Comparison of ENCODE assay signal across 8 cellular contexts in genomic region chr6:158642097-158642601, GRCh38. TPM values are rescaled to one million over a fixed set of nuclear protein-coding genes. Genes with fewer than 3 reads are reported as not detected.
DNase-seq lines count a peak whose midpoint lies in the region; ATAC-seq and TF ChIP-seq lines count a peak whose summit lies in the region.

No MANE protein-coding gene starts in this region.

- peak; percentile 87 for DNase-seq in Daoy (ENCODE audit: low read depth)
- DNase-seq in T1000 (lab: John Stamatoyannopoulos, UW) = peak; percentile 75
- DNase-seq in fibroblast of peridontal ligament (ENCODE audit: extremely low read depth) = peak; percentile 43
- no peak for DNase-seq in G401 (ENCODE audit: low spot score)
- DNase-seq in WERI-Rb-1 = no peak
- no peak for DNase-seq in middle frontal gyrus (ENCODE audit: extremely low spot score, low spot score)

- no peaks in the 10 kb centered on the region for H3K9me3 ChIP-seq in WERI-Rb-1 (ENCODE audit: severe bottlenecking)

- H3K27ac ChIP-seq in rectal smooth muscle tissue (ENCODE audit: low read depth, low read length) (peak overlapping the region; percentile 14), WERI-Rb-1 (no peak overlapping the region; the same call in 1 of the 2 replicates)

- no peak for ATAC-seq in GM19351 (IDR thresholded peaks at IDR 0.05; ENCODE audit: unreplicated experiment)

- TF ChIP-seq CTCF in WERI-Rb-1 (IDR thresholded peaks at IDR 0.05; ENCODE audit: low read depth, low read length) = no peak

- H3K36me3 ChIP-seq in rectal smooth muscle tissue (ENCODE audit: control insufficient read depth, insufficient read depth, low read length) = peaks cover under 1% of the 10 kb centered on the region
- peaks cover 5% of the 10 kb centered on the region for H3K36me3 ChIP-seq in WERI-Rb-1

- peaks cover 4% of the 10 kb centered on the region for H3K4me1 ChIP-seq in rectal smooth muscle tissue (ENCODE audit: control insufficient read depth, insufficient read depth, low read length)

- in situ Hi-C loops in G401 (cut with HindIII; ENCODE audit: low sequenced_read_pairs) = no loop called here

- H3K9ac ChIP-seq in rectal smooth muscle tissue (ENCODE audit: low read length) = no peak overlapping the region

- H3K27me3 ChIP-seq in rectal smooth muscle tissue (ENCODE audit: control insufficient read depth, insufficient read depth, low read length) = no peaks in the 10 kb centered on the region
- H3K27me3 ChIP-seq in WERI-Rb-1 (ENCODE audit: insufficient read depth, low read depth, severe bottlenecking) = no peaks in the 10 kb centered on the region

- no peak overlapping the region for H3K4me3 ChIP-seq in rectal smooth muscle tissue (ENCODE audit: low read length)
- no peak overlapping the region for H3K4me3 ChIP-seq in WERI-Rb-1 (ENCODE audit: low read depth, low read length)

RNA-seq across cellular contexts. Expression of gene DYNLT1, which starts 2.4 kb away (rescaled TPM):
- 29.3 and 51.9 TPM in 2 replicates for total RNA-seq in Daoy (2014; rRNA removed; shearing (Covaris generic))
- total RNA-seq in G401 (2014; rRNA removed; shearing (Covaris generic)) = 97.6 and 102 TPM in 2 replicates

RNA-seq across cellular contexts. Expression of gene SYTL3, which starts 7.7 kb away (rescaled TPM):
- 1.5 and 6.5 TPM in 2 replicates for total RNA-seq in Daoy (2014; rRNA removed; shearing (Covaris generic))
- total RNA-seq in G401 (2014; rRNA removed; shearing (Covaris generic)) = 3.1 TPM in 1 of 2 replicates, not detected in the other

Comparison
In these comparisons a context has a peak if more than half of its experiments do, and no peak if none do; other contexts are left out.
1. DNase-seq: peak in Daoy (single experiment), T1000 (single experiment) and fibroblast of peridontal ligament (single experiment); none in G401 (single experiment), WERI-Rb-1 (single experiment) and middle frontal gyrus (single experiment).